ENCODE assay signal across 10 cellular contexts in the genomic region with DNA sequence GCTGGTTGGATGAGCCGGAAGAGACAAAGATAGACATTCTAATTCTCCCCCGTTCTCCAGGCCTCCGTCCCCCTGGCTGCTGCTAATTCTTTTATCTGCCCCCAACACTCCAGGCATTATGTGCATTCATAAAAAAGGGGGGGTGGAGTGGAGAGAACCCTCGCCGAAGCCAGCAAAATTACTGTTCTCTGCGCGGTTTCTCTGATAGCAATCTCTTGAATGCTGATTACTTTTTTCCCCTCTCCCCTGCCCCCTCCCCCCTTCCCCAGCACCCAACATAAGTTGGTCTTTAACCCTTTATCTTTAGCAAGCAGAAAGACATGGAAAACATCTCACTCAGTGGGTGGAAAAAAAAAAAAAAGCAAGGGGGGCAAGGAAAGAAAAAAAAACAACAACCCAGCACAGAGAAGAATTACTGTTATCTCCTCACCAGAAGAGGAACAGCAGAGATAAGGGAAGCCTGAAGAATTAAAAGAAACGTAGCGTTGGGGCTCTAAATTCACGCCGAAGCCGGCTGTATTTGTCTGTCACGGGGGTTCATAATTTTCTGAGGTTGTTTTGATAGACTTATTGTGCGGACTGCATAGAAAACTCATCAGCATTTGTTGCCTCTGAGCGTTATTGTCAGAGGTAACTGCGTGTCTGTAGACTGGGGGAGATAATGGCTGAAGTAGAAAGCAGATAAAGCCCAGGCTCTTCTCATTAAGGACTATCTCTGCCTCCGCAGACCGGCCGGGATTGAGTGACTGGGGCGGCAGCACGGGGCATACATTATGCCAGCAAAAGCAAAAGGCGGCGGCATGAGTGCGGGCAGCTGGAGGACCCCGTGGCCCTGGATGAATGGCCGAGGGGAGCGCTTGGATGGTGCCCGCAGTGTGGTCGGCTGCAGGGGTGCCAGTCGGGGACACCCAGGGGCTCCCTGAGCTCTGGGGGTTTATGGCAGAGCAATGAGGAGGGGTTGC.
DNase-seq lines count a peak whose midpoint lies in the region; ATAC-seq and TF ChIP-seq lines count a peak whose summit lies in the region.
"Had no signal": no experiment of that assay in that cellular context is flagged by ENCODE, and none has a peak within 500 bp of the region (broad histone marks: within the 10 kb centered on the region; RNA-seq: fewer than 3 reads in every experiment).

No MANE protein-coding gene starts in this region.

- no peaks in the 10 kb centered on the region for H3K79me2 ChIP-seq in DOHH2 (ENCODE audit: control insufficient read depth, low read length)
- H3K79me2 ChIP-seq in parathyroid adenoma = no peaks in the 10 kb centered on the region

- TF ChIP-seq CTCF in DOHH2 (IDR thresholded peaks at IDR 0.05; ENCODE audit: low read depth, low read length, poor library complexity, severe bottlenecking) (no peak), parathyroid adenoma (IDR thresholded peaks at IDR 0.05) (no peak)

- ATAC-seq in HG02623 (IDR thresholded peaks at IDR 0.05; ENCODE audit: unreplicated experiment) = no peak
- ATAC-seq in GM19324 (IDR thresholded peaks at IDR 0.05; ENCODE audit: low FRiP score, unreplicated experiment) = no peak
- ATAC-seq in GM18858 (IDR thresholded peaks at IDR 0.05; ENCODE audit: unreplicated experiment) = no peak

- no peaks in the 10 kb centered on the region for H3F3A ChIP-seq in DOHH2 (ENCODE audit: control insufficient read depth, insufficient read depth)

- H3K27ac ChIP-seq in DOHH2 (ENCODE audit: low read depth, low read length) = no peak overlapping the region
- H3K27ac ChIP-seq in parathyroid adenoma = no peak overlapping the region
- H3K27ac ChIP-seq: uterus had no signal

- no peak overlapping the region for H3K9ac ChIP-seq in parathyroid adenoma

- DNase-seq in NCI-H82 treated with DMSO at 0.1 percent for 48 hours (lab: John Stamatoyannopoulos, UW; ENCODE audit: unreplicated experiment) (peak; percentile 16), DMS114 treated with DMSO at 0.1 percent for 48 hours (lab: John Stamatoyannopoulos, UW; ENCODE audit: unreplicated experiment) (no peak)
- DNase-seq in activated naive CD4-positive, alpha-beta T cell treated with anti-CD3 and anti-CD28 coated beads, Interleukin-2, amount 50 U/mL, for 16 hours = peak; percentile 52
- DNase-seq: occipital lobe, uterus had no signal

- H3K4me2 ChIP-seq in DOHH2 (ENCODE audit: low read length) = peak overlapping the region; percentile 7; the same call in 1 of the 2 replicates
- no peak overlapping the region for H3K4me2 ChIP-seq in parathyroid adenoma (ENCODE audit: low read length)

- H3K27me3 ChIP-seq in DOHH2 (ENCODE audit: control insufficient read depth, low read length) (peaks cover 22% of the 10 kb centered on the region), parathyroid adenoma (ENCODE audit: control insufficient read depth, insufficient read depth, low read length) (no peaks in the 10 kb centered on the region)
- H3K27me3 ChIP-seq: uterus had no signal

- H3K36me3 ChIP-seq in DOHH2 (ENCODE audit: control insufficient read depth, low read length) (no peaks in the 10 kb centered on the region), parathyroid adenoma (ENCODE audit: control insufficient read depth, insufficient read depth, low read length) (no peaks in the 10 kb centered on the region)
- H3K36me3 ChIP-seq: uterus had no signal

- H3K9me3 ChIP-seq in DOHH2 (ENCODE audit: control insufficient read depth, insufficient read depth, low read length) (no peaks in the 10 kb centered on the region), parathyroid adenoma (ENCODE audit: control insufficient read depth, low read length) (no peaks in the 10 kb centered on the region)
- H3K9me3 ChIP-seq: uterus had no signal

- no peaks in the 10 kb centered on the region for H3K9me2 ChIP-seq in DOHH2 (replicated peaks; ENCODE audit: control insufficient read depth, low read length)

- H3K4me1 ChIP-seq in DOHH2 (ENCODE audit: control insufficient read depth, low read length) (peaks cover 7% of the 10 kb centered on the region), parathyroid adenoma (peaks cover 28% of the 10 kb centered on the region)
- H3K4me1 ChIP-seq: uterus had no signal

- H2AFZ ChIP-seq in parathyroid adenoma = peak overlapping the region; percentile 74

- H4K20me1 ChIP-seq in DOHH2 (ENCODE audit: control insufficient read depth, insufficient read depth, low read depth, low read length) = no peaks in the 10 kb centered on the region

- H3K4me3 ChIP-seq in DOHH2 (ENCODE audit: low read length) = no peak overlapping the region
- no peak overlapping the region for H3K4me3 ChIP-seq in parathyroid adenoma (ENCODE audit: low read depth, low read length)
- H3K4me3 ChIP-seq: uterus had no signal
